ENCODE assay signal across 7 cellular contexts in genomic region chr6:169906004-169906740, GRCh38.
"Had no signal": no experiment of that assay in that cellular context is flagged by ENCODE, and none has a peak within 500 bp of the region (broad histone marks: within the 10 kb centered on the region; RNA-seq: fewer than 3 reads in every experiment).

No MANE protein-coding gene starts in this region.

- DNase-seq: activated CD4-positive, alpha-beta T cell treated with anti-CD3 and anti-CD28 coated beads, Interleukin-2, amount 10 ng/mL, durations not matched to agents 7 days and 5 days; activated CD4-positive, CD25-positive, alpha-beta regulatory T cell; activated T-cell treated with anti-CD3 and anti-CD28 coated beads, Interleukin-2, amount 50 U/mL, for 1 hour; erythroblast; hippocampal formation; T-helper 2 cell had no signal

- H3K27ac ChIP-seq: tibial nerve had no signal

- H3K36me3 ChIP-seq: tibial nerve had no signal

- H3K27me3 ChIP-seq: tibial nerve had no signal

- H3K4me3 ChIP-seq: tibial nerve had no signal
